ENCODE assay signal across 2 cellular contexts in genomic region chrX:137742846-137743245, GRCh38.
TF ChIP-seq lines count a peak whose summit lies in the region.

No MANE protein-coding gene starts in this region.

TF ChIP-seq in GM23338, 12 proteins besides CTCF, POLR2A, EP300 and RAD21:
- TF ChIP-seq ZNF331 (CRISPR knock-in tag; IDR thresholded peaks at IDR 0.05; ENCODE audit: low read depth), result no peak
- TF ChIP-seq ZNF462 (CRISPR knock-in tag; IDR thresholded peaks at IDR 0.05), result no peak
- no peak for TF ChIP-seq NANOG (IDR thresholded peaks at IDR 0.05; ENCODE audit: borderline replicate concordance)
- TF ChIP-seq ZNF114 (CRISPR knock-in tag; IDR thresholded peaks at IDR 0.05), result no peak
- TF ChIP-seq REST (IDR thresholded peaks at IDR 0.05; ENCODE audit: unreplicated experiment), result no peak
- no peak for TF ChIP-seq POLR2AphosphoS5 (IDR thresholded peaks at IDR 0.05; ENCODE audit: low read depth)
- TF ChIP-seq ETS1 (IDR thresholded peaks at IDR 0.05), result 0 out of 2 replicates have a peak, but pooled peaks have one; percentile 33

TF ChIP-seq in H1, 55 proteins besides CTCF, POLR2A, EP300 and RAD21:
- TF ChIP-seq POU5F1 (IDR thresholded peaks at IDR 0.05; ENCODE audit: low read depth, low read length) (no peak), TAF7 (optimal IDR thresholded peaks at IDR 0.05; ENCODE audit: borderline replicate concordance, low read depth, low read length) (no peak), SAP30 (IDR thresholded peaks at IDR 0.05; ENCODE audit: insufficient read depth, insufficient replicate concordance, low read length) (no peak), EGR1 (IDR thresholded peaks at IDR 0.05; ENCODE audit: borderline replicate concordance, low read depth, low read length) (no peak), ATF3 (IDR thresholded peaks at IDR 0.05; ENCODE audit: insufficient read depth, low read depth, low read length) (no peak), JUN (IDR thresholded peaks at IDR 0.05; ENCODE audit: low read depth, low read length) (0 out of 2 replicates have a peak, but pooled peaks have one; percentile 34), CHD7 (IDR thresholded peaks at IDR 0.05; ENCODE audit: insufficient replicate concordance, low read length) (no peak)
- TF ChIP-seq, protein P1, sequence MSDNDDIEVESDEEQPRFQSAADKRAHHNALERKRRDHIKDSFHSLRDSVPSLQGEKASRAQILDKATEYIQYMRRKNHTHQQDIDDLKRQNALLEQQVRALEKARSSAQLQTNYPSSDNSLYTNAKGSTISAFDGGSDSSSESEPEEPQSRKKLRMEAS (IDR thresholded peaks at IDR 0.05), result no peak
